In the genomic region with DNA sequence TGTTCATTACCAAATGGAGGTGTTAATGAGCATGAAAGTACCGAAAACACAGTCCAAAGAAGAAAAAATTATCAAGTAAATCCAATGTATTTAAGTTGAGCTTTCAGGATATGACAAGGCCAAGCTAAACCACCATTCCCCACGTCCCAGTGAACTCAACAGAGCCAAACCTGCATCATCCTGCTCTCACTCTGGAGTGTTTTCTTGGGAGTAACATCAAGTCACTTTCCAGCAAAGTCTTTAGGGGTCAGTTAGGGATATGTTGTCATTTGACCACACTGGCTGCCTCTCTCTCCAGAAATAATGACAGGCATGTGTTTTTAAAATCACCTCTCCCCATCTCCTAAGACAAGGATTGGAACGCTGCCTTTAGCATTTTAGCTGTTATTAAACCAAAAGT, we compare ENCODE assay signal across 21 cellular contexts.
DNase-seq lines count a peak whose midpoint lies in the region; ATAC-seq and TF ChIP-seq lines count a peak whose summit lies in the region.
"Had no signal": no experiment of that assay in that cellular context is flagged by ENCODE, and none has a peak within 500 bp of the region (broad histone marks: within the 10 kb centered on the region; RNA-seq: fewer than 3 reads in every experiment).

No MANE protein-coding gene starts in this region.

- peak overlapping the region; percentile 47 for H2AFZ ChIP-seq in osteoblast (ENCODE audit: low read length)

- H3K9me3 Mint-ChIP-seq in chondrocyte (ENCODE audit: low read depth): no peaks in the 10 kb centered on the region
- no peaks in the 10 kb centered on the region for H3K9me3 Mint-ChIP-seq in activated T-cell treated with anti-CD3 and anti-CD28 coated beads, Interleukin-2, amount 50 U/mL, for 24 hours
- H3K9me3 Mint-ChIP-seq: activated naive CD8-positive, alpha-beta T cell treated with anti-CD3 and anti-CD28 coated beads for 36 hours; CD4-positive, alpha-beta memory T cell; stimulated activated naive CD8-positive, alpha-beta T cell treated with anti-CD3 and anti-CD28 coated beads, Interleukin-15, Interleukin-2, amounts not matched to agents 100 ng/mL and 50 ng/mL, for 24 hours had no signal

- H3K27me3 ChIP-seq in osteoblast (ENCODE audit: insufficient read depth, low read length): no peaks in the 10 kb centered on the region
- H3K27me3 ChIP-seq: vagina had no signal

- H3K4me2 ChIP-seq in osteoblast (ENCODE audit: insufficient read depth, low read length): peak overlapping the region; percentile 67

- intact Hi-C loops in Right ventricle myocardium superior (cut with DNase I): no loop called here
- intact Hi-C loops in cardiac septum (cut with DNase I): loop anchor here (10.0 kb wide), 1 partner anchor 306 kb away; no protein-coding TSS in a partner anchor

- no peaks in the 10 kb centered on the region for H3K9me3 ChIP-seq in osteoblast (ENCODE audit: low read depth, low read length)
- H3K9me3 ChIP-seq: vagina had no signal

- peak; percentile 88 for ATAC-seq in Right ventricle myocardium superior (ENCODE audit: poor library complexity)
- ATAC-seq in HG03342 (IDR thresholded peaks at IDR 0.05; ENCODE audit: unreplicated experiment): no peak

- H3K36me3 Mint-ChIP-seq in chondrocyte (ENCODE audit: low read depth): peaks cover 6% of the 10 kb centered on the region
- peaks cover 16% of the 10 kb centered on the region for H3K36me3 Mint-ChIP-seq in activated T-cell treated with anti-CD3 and anti-CD28 coated beads, Interleukin-2, amount 50 U/mL, for 24 hours (ENCODE audit: low read depth)

- no peaks in the 10 kb centered on the region for H4K20me1 ChIP-seq in osteoblast (ENCODE audit: insufficient read depth, low read length)

- H3K4me3 ChIP-seq in osteoblast (ENCODE audit: insufficient read depth, low read length): no peak overlapping the region
- H3K4me3 ChIP-seq: SK-N-MC, vagina had no signal

- H3K4me1 ChIP-seq in osteoblast (ENCODE audit: insufficient read depth, low read length): peaks cover 9% of the 10 kb centered on the region
- H3K4me1 ChIP-seq: vagina had no signal

- H3K79me2 ChIP-seq in osteoblast (ENCODE audit: insufficient read depth, low read length): no peaks in the 10 kb centered on the region

- no peak for TF ChIP-seq CTCF in chondrocyte (IDR thresholded peaks at IDR 0.05)
- TF ChIP-seq CTCF in osteoblast (IDR thresholded peaks at IDR 0.05; ENCODE audit: extremely low read depth, low read depth, low read length): no peak
- no peak for TF ChIP-seq CTCF in GM13976 (IDR thresholded peaks at IDR 0.05; ENCODE audit: borderline replicate concordance, control extremely low read depth, extremely low read depth, insufficient read depth, missing control alignments)

- H3K27ac ChIP-seq in osteoblast (ENCODE audit: low read depth, low read length): peak overlapping the region; percentile 49
- H3K27ac ChIP-seq: SK-N-MC, vagina had no signal

- peak overlapping the region; percentile 30 for H3K4me3 Mint-ChIP-seq in chondrocyte (ENCODE audit: unreplicated experiment)
- no peak overlapping the region for H3K4me3 Mint-ChIP-seq in activated T-cell treated with anti-CD3 and anti-CD28 coated beads, Interleukin-2, amount 50 U/mL, for 24 hours
- H3K4me3 Mint-ChIP-seq: activated naive CD8-positive, alpha-beta T cell treated with anti-CD3 and anti-CD28 coated beads for 36 hours; CD4-positive, alpha-beta memory T cell; stimulated activated naive CD8-positive, alpha-beta T cell treated with anti-CD3 and anti-CD28 coated beads, Interleukin-15, Interleukin-2, amounts not matched to agents 100 ng/mL and 50 ng/mL, for 24 hours had no signal

- H3K27me3 Mint-ChIP-seq in chondrocyte (ENCODE audit: low read depth): no peaks in the 10 kb centered on the region
- H3K27me3 Mint-ChIP-seq in activated T-cell treated with anti-CD3 and anti-CD28 coated beads, Interleukin-2, amount 50 U/mL, for 24 hours: no peaks in the 10 kb centered on the region
- H3K27me3 Mint-ChIP-seq: activated naive CD8-positive, alpha-beta T cell treated with anti-CD3 and anti-CD28 coated beads for 36 hours; CD4-positive, alpha-beta memory T cell; stimulated activated naive CD8-positive, alpha-beta T cell treated with anti-CD3 and anti-CD28 coated beads, Interleukin-15, Interleukin-2, amounts not matched to agents 100 ng/mL and 50 ng/mL, for 24 hours had no signal

- peaks cover 44% of the 10 kb centered on the region for H3K4me1 Mint-ChIP-seq in chondrocyte (ENCODE audit: low read depth)
- H3K4me1 Mint-ChIP-seq in activated T-cell treated with anti-CD3 and anti-CD28 coated beads, Interleukin-2, amount 50 U/mL, for 24 hours (ENCODE audit: low read depth): peaks cover 4% of the 10 kb centered on the region

- DNase-seq in Right ventricle myocardium superior: no peak
- DNase-seq in cardiac septum (ENCODE audit: low spot score): no peak
- no peak for DNase-seq in chondrocyte (ENCODE audit: low spot score)
- DNase-seq in osteoblast (ENCODE audit: insufficient read length, low spot score, missing footprints): no peak
- no peak for DNase-seq in T1000 (lab: John Stamatoyannopoulos, UW)
- no peak for DNase-seq in GM13976 (ENCODE audit: low spot score)
- no peak for DNase-seq in activated T-cell treated with anti-CD3 and anti-CD28 coated beads, Interleukin-2, amount 50 U/mL, for 24 hours
- DNase-seq: activated CD4-positive, alpha-beta T cell treated with anti-CD3 and anti-CD28 coated beads, Interleukin-2, amount 50 U/mL, for 1 hour; activated naive CD8-positive, alpha-beta T cell treated with anti-CD3 and anti-CD28 coated beads for 36 hours; activated T-cell treated with anti-CD3 and anti-CD28 coated beads for 4 hours; CD4-positive, alpha-beta memory T cell; central memory CD4-positive, alpha-beta T cell; left colon; NCI-H446; posterior cingulate gyrus; stimulated activated CD4-positive, alpha-beta T cell treated with anti-CD3 and anti-CD28 coated beads, Interleukin-15, amount 100 ng/mL, for 24 hours; T-helper 9 cell had no signal

- peak overlapping the region; percentile 78 for H3K27ac Mint-ChIP-seq in chondrocyte (ENCODE audit: unreplicated experiment)
- no peak overlapping the region for H3K27ac Mint-ChIP-seq in activated T-cell treated with anti-CD3 and anti-CD28 coated beads, Interleukin-2, amount 50 U/mL, for 24 hours
- H3K27ac Mint-ChIP-seq: activated naive CD8-positive, alpha-beta T cell treated with anti-CD3 and anti-CD28 coated beads for 36 hours; CD4-positive, alpha-beta memory T cell; stimulated activated naive CD8-positive, alpha-beta T cell treated with anti-CD3 and anti-CD28 coated beads, Interleukin-15, Interleukin-2, amounts not matched to agents 100 ng/mL and 50 ng/mL, for 24 hours had no signal

- H3K36me3 ChIP-seq in osteoblast (ENCODE audit: insufficient read depth, low read length): no peaks in the 10 kb centered on the region
- H3K36me3 ChIP-seq: vagina had no signal

- in situ Hi-C loops in GM13976 (cut with MboI; ENCODE audit: low sequenced_read_pairs, unreplicated experiment): no loop called here
